Comparison of ENCODE assay signal across 8 cellular contexts in the genomic region with DNA sequence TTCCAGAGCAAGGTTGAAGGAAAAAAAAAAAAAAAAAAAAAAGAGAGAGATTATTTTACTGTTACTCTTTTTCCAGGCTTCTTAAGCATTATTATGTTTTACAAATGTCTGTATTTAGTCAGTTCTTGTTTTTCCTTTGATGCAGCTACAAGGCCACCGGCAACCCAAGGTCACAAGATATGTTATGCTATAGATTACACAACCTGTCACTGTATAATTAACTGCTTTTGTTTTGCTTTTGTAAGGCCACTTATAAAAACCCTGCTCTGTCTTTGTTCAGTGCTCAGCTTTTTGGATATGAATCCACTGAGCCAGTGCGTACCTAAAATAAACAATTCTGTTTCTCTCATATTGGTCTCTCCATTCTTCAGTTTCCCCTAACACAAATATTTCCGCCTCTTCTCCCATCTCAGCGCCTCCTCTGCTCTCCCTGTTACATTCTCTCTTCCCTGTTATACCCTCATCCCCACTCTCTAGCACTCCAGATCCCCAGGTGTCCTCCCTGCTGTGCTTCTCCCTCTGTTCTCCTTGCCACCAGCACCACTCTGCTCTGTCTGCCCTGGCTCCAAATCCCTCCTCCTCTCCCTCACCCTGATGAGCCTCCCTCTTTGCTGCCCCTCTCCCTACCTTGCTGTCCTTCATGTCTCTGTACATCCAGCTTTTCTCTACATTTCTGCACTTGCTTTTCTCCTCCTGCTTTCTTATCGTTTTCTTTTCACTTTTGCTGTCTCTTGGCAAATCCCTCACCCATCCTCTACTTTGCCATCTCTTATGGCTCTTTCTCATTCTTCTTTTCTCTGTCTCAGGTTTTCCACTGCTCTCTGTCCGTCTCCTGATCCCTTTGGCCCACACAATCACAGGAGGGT. TPM values are rescaled to one million over a fixed set of nuclear protein-coding genes. Genes with fewer than 3 reads are reported as not detected.
DNase-seq lines count a peak whose midpoint lies in the region; TF ChIP-seq lines count a peak whose summit lies in the region.
"Not testable (repeated sequence)": the region's sequence is repeated elsewhere in the genome, so short reads cannot be mapped to it uniquely, and the experiment has no call there.

No MANE protein-coding gene starts in this region.

- H3K27me3 ChIP-seq in CD8-positive, alpha-beta memory T cell (ENCODE audit: insufficient read depth, low read length, poor library complexity, severe bottlenecking); Peyer's patch; ectodermal cell (ENCODE audit: control insufficient read depth, insufficient read depth, low read length, poor library complexity, severe bottlenecking); neutrophil; testis: not testable (repeated sequence)

- CTCF ChIA-PET in CD8-positive, alpha-beta memory T cell (lab: Charles Lee): not testable (repeated sequence)

- H3K4me3 ChIP-seq in CD8-positive, alpha-beta memory T cell (ENCODE audit: low read length): peak overlapping the region; percentile 83
- H3K4me3 ChIP-seq in LNCaP clone FGC (ENCODE audit: low read depth, low read length) (peak overlapping the region; percentile 85), Peyer's patch (peak overlapping the region; percentile 51 to 81 (median 68)), ectodermal cell (ENCODE audit: insufficient read depth, low read depth, low read length) (peak overlapping the region; percentile 79), neutrophil (ENCODE audit: low read depth in 1 of 2, low read length in 1 of 2) (peak overlapping the region; percentile 64 to 74), testis (peak overlapping the region; percentile 61 to 62)

- H3K9me3 ChIP-seq in CD8-positive, alpha-beta memory T cell (ENCODE audit: low read length); Peyer's patch; ectodermal cell (ENCODE audit: control insufficient read depth, low read length); neutrophil; testis: not testable (repeated sequence)

- peak in 1 of 5 donors; percentile 1 for DNase-seq in CD8-positive, alpha-beta memory T cell
- DNase-seq in LNCaP clone FGC (ENCODE audit: low read depth); Peyer's patch; testis: not testable (repeated sequence)
- peak; percentile 8 for DNase-seq in inferior parietal cortex (ENCODE audit: extremely low spot score)

- not testable (repeated sequence) for TF ChIP-seq POLR2A in Peyer's patch (IDR thresholded peaks at IDR 0.05); testis (IDR thresholded peaks at IDR 0.05)

- H3K9me3 Mint-ChIP-seq in CD8-positive, alpha-beta memory T cell; activated naive CD4-positive, alpha-beta T cell treated with anti-CD3 and anti-CD28 coated beads, Interleukin-2, amount 50 U/mL, for 24 hours: not testable (repeated sequence)

- peaks cover 15% of the 10 kb centered on the region for H3K4me1 ChIP-seq in CD8-positive, alpha-beta memory T cell (ENCODE audit: insufficient read depth, low read length)
- not testable (repeated sequence) for H3K4me1 ChIP-seq in Peyer's patch; ectodermal cell (ENCODE audit: control insufficient read depth, insufficient read depth, low read length); testis
- peaks cover 12 to 32% of the 10 kb centered on the region in 2 experiments for H3K4me1 ChIP-seq in neutrophil (ENCODE audit: control insufficient read depth in 1 of 2, insufficient read depth in 1 of 2, low read depth in 1 of 2, low read length in 1 of 2)

- peaks cover 0 to 22% (median 9%) of the 10 kb centered on the region in 3 donors for H3K36me3 Mint-ChIP-seq in CD8-positive, alpha-beta memory T cell
- H3K36me3 Mint-ChIP-seq in activated naive CD4-positive, alpha-beta T cell treated with anti-CD3 and anti-CD28 coated beads, Interleukin-2, amount 50 U/mL, for 24 hours: peaks cover 11% of the 10 kb centered on the region

- H3K27ac ChIP-seq in CD8-positive, alpha-beta memory T cell (ENCODE audit: low read depth, low read length): peak overlapping the region; percentile 82
- H3K27ac ChIP-seq in Peyer's patch (peak overlapping the region in 3 of 4 donors; percentile 83 to 88 (median 88)), neutrophil (peak overlapping the region; percentile 76), testis (peak overlapping the region; percentile 66 to 90)
- H3K27ac ChIP-seq in ectodermal cell (ENCODE audit: insufficient read depth, low read depth, low read length, poor library complexity, severe bottlenecking): not testable (repeated sequence)

- peak overlapping the region; percentile 87 to 98 (median 93) for H3K4me3 Mint-ChIP-seq in CD8-positive, alpha-beta memory T cell
- peak overlapping the region; percentile 92 for H3K4me3 Mint-ChIP-seq in activated naive CD4-positive, alpha-beta T cell treated with anti-CD3 and anti-CD28 coated beads, Interleukin-2, amount 50 U/mL, for 24 hours

- not testable (repeated sequence) for H3K36me3 ChIP-seq in CD8-positive, alpha-beta memory T cell (ENCODE audit: insufficient read depth, low read length); Peyer's patch; ectodermal cell (ENCODE audit: control insufficient read depth, insufficient read depth, low read length); neutrophil; testis (ENCODE audit: low read depth, missing control alignments)

- not testable (repeated sequence) for TF ChIP-seq CTCF in LNCaP clone FGC (IDR thresholded peaks at IDR 0.05; ENCODE audit: control insufficient read depth, extremely low read depth, insufficient read depth); Peyer's patch (IDR thresholded peaks at IDR 0.05); neutrophil (IDR thresholded peaks at IDR 0.05); testis (IDR thresholded peaks at IDR 0.05)

- not testable (repeated sequence) for H3K27me3 Mint-ChIP-seq in CD8-positive, alpha-beta memory T cell; activated naive CD4-positive, alpha-beta T cell treated with anti-CD3 and anti-CD28 coated beads, Interleukin-2, amount 50 U/mL, for 24 hours

- 42 to 46% methylated on average over 6 of the region's 6 CpGs for WGBS in ectodermal cell, 2 experiments
- 11 to 15% methylated on average over 6 of the region's 6 CpGs for WGBS in testis, 2 donors

- POLR2A ChIA-PET in CD8-positive, alpha-beta memory T cell (lab: Charles Lee): interaction anchor here (0.6 kb wide), 1 partner anchor 147 kb away, joined by 3 read pairs; no protein-coding TSS in a partner anchor

- peaks cover 30 to 47% (median 45%) of the 10 kb centered on the region in 3 donors for H3K4me1 Mint-ChIP-seq in CD8-positive, alpha-beta memory T cell
- H3K4me1 Mint-ChIP-seq in activated naive CD4-positive, alpha-beta T cell treated with anti-CD3 and anti-CD28 coated beads, Interleukin-2, amount 50 U/mL, for 24 hours: peaks cover 46% of the 10 kb centered on the region

- peak overlapping the region; percentile 73 to 97 (median 95) for H3K27ac Mint-ChIP-seq in CD8-positive, alpha-beta memory T cell
- peak overlapping the region; percentile 24 for H3K27ac Mint-ChIP-seq in activated naive CD4-positive, alpha-beta T cell treated with anti-CD3 and anti-CD28 coated beads, Interleukin-2, amount 50 U/mL, for 24 hours

- intact Hi-C loops in testis (cut with DNase I; ENCODE audit: low total_unique reads): not testable (repeated sequence)

RNA-seq across cellular contexts. Expression of gene ZNF611, which starts 45.7 kb away (rescaled TPM):
- 10 to 100 TPM; 21.9 to 24.2 TPM for total RNA-seq in CD8-positive, alpha-beta memory T cell
- polyA plus RNA-seq in CD8-positive, alpha-beta memory T cell: 44.5 TPM
- total RNA-seq in Peyer's patch (10 to 100 TPM; 14.5 to 19.0 (median 16.3) TPM), testis (10 to 100 TPM; 17.8 to 26.8 TPM)
- 14.5 TPM for polyA plus RNA-seq in ectodermal cell (2013, experiment 1 of 4)
- polyA plus RNA-seq in ectodermal cell (2013, experiment 2 of 4): 15.2 TPM
- 8.1 TPM for polyA plus RNA-seq in ectodermal cell (2013, experiment 3 of 4)
- 7.7 TPM for polyA plus RNA-seq in ectodermal cell (2013, experiment 4 of 4)
- 7.9 TPM for polyA plus RNA-seq in testis (ENCODE audit: insufficient read depth, low read depth, low replicate concordance)

RNA-seq across cellular contexts. Expression of gene ZNF83, which starts 51.0 kb away (rescaled TPM):
- total RNA-seq in CD8-positive, alpha-beta memory T cell: 10 to 100 TPM; 26.9 to 28.0 TPM
- 23.1 TPM for polyA plus RNA-seq in CD8-positive, alpha-beta memory T cell
- total RNA-seq in Peyer's patch (10 to 100 TPM; 26.6 to 96.6 (median 38.6) TPM), testis (10 to 100 TPM; 50.8 to 61.1 TPM)
- 67.3 TPM for polyA plus RNA-seq in ectodermal cell (2013, experiment 1 of 4)
- polyA plus RNA-seq in ectodermal cell (2013, experiment 2 of 4): 69.6 TPM
- 58.2 TPM for polyA plus RNA-seq in ectodermal cell (2013, experiment 3 of 4)
- 61.5 TPM for polyA plus RNA-seq in ectodermal cell (2013, experiment 4 of 4)
- polyA plus RNA-seq in testis (ENCODE audit: insufficient read depth, low read depth, low replicate concordance): 28.6 TPM
